In genomic region chr7:158140538-158141220, GRCh38 we compare ENCODE assay signal across 19 cellular contexts.
DNase-seq lines count a peak whose midpoint lies in the region; ATAC-seq, FAIRE-seq and TF ChIP-seq lines count a peak whose summit lies in the region.
"Had no signal": no experiment of that assay in that cellular context is flagged by ENCODE, and none has a peak within 500 bp of the region (broad histone marks: within the 10 kb centered on the region; RNA-seq: fewer than 3 reads in every experiment).

No MANE protein-coding gene starts in this region.

- no peak overlapping the region for H2BK120ac ChIP-seq in neuronal stem cell (ENCODE audit: low read depth, low read length)

- peak overlapping the region; percentile 16 for H3K23ac ChIP-seq in neuronal stem cell (ENCODE audit: low read depth, low read length, poor library complexity)

- ATAC-seq in GM19351 (IDR thresholded peaks at IDR 0.05; ENCODE audit: unreplicated experiment) (no peak), HG03095 (IDR thresholded peaks at IDR 0.05; ENCODE audit: unreplicated experiment) (no peak)
- ATAC-seq: CD8-positive, alpha-beta T cell; GM12878 had no signal

- H3K9ac ChIP-seq in kidney (ENCODE audit: low read length in 2 of 2): no peak overlapping the region
- H3K9ac ChIP-seq in neuronal stem cell (ENCODE audit: low read depth, low read length, poor library complexity): no peak overlapping the region

- no peaks in the 10 kb centered on the region for H3K36me3 ChIP-seq in H7 (replicated peaks; ENCODE audit: control insufficient read depth, insufficient read depth, low read length)
- H3K36me3 ChIP-seq in kidney (ENCODE audit: control insufficient read depth in 1 of 2, insufficient read depth in 2 of 2, low read length in 2 of 2): no peaks in the 10 kb centered on the region
- no peaks in the 10 kb centered on the region for H3K36me3 ChIP-seq in neuronal stem cell (replicated peaks in 1 of 2; ENCODE audit: control insufficient read depth in 2 of 2, insufficient read depth in 2 of 2, low read length in 2 of 2)
- H3K36me3 ChIP-seq: HAP-1 had no signal

- no peak overlapping the region for H2AK5ac ChIP-seq in neuronal stem cell (ENCODE audit: low read depth, low read length)

- no peak overlapping the region for H2BK15ac ChIP-seq in neuronal stem cell (ENCODE audit: low read length)

- H4K8ac ChIP-seq in neuronal stem cell (ENCODE audit: low read depth, low read length): no peak overlapping the region

- H3K27me3 ChIP-seq in H7 (ENCODE audit: control insufficient read depth, insufficient read depth, low read length) (no peaks in the 10 kb centered on the region), neuronal stem cell (ENCODE audit: control insufficient read depth in 3 of 3, insufficient read depth in 3 of 3, low read depth in 1 of 3, low read length in 3 of 3) (peaks cover 0 to 1% (median 0%) of the 10 kb centered on the region in 3 experiments)

- H3K14ac ChIP-seq in neuronal stem cell (ENCODE audit: low read length): no peak overlapping the region

- intact Hi-C loops in kidney (cut with DNase I): no loop called here

- peak overlapping the region; percentile 38 for H3K18ac ChIP-seq in neuronal stem cell (ENCODE audit: low read length)

- H2BK12ac ChIP-seq in neuronal stem cell (ENCODE audit: low read length): no peak overlapping the region

- DNase-seq in H7: peak; percentile 44
- DNase-seq in kidney: peak; percentile 37
- DNase-seq in neuronal stem cell (ENCODE audit: low spot score): no peak
- no peak for DNase-seq in OCI-M1 (lab: John Stamatoyannopoulos, UW)
- no peak for DNase-seq in DMS53 treated with DMSO at 0.1 percent for 48 hours (lab: John Stamatoyannopoulos, UW; ENCODE audit: unreplicated experiment)
- DNase-seq: ACHN; Calu3; CD8-positive, alpha-beta T cell; DND-41; EL; IMR-90 had no signal

- FAIRE-seq in kidney (lab: Jason Lieb, UNC): no peak
- FAIRE-seq: A204.1, GM12878, H1, HTR-8/SVneo, K562 had no signal

- H3K27ac ChIP-seq in kidney (ENCODE audit: low read depth in 2 of 2, low read length in 2 of 2): no peak overlapping the region
- no peak overlapping the region for H3K27ac ChIP-seq in neuronal stem cell (replicated peaks; ENCODE audit: low read length)

- peak overlapping the region; percentile 24 for H2BK5ac ChIP-seq in neuronal stem cell (ENCODE audit: low read length)

- no CpG with 5 or more reads among the region's 31 CpGs for WGBS in neuronal stem cell (ENCODE audit: extremely low coverage in 2 of 2, insufficient read length in 2 of 2, insufficient replicate concordance in 1 of 2), 2 donors

- H3K4me3 ChIP-seq in H7 (ENCODE audit: insufficient read depth, low read depth, low read length) (no peak overlapping the region), kidney (ENCODE audit: low read length in 2 of 2) (no peak overlapping the region), neuronal stem cell (ENCODE audit: low read length in 2 of 2) (peak overlapping the region in 1 of 2 donors; percentile 8)
- H3K4me3 ChIP-seq: GM12878, HAP-1, K562 had no signal

- H3K4me2 ChIP-seq in neuronal stem cell (ENCODE audit: insufficient read depth, low read length, poor library complexity, severe bottlenecking): no peak overlapping the region

- H3K9me3 ChIP-seq in kidney (ENCODE audit: control insufficient read depth in 1 of 2, low read length in 2 of 2): no peaks in the 10 kb centered on the region
- peaks cover 0 to 19% of the 10 kb centered on the region in 2 donors for H3K9me3 ChIP-seq in neuronal stem cell (replicated peaks in 1 of 2; ENCODE audit: control insufficient read depth in 2 of 2, insufficient read depth in 1 of 2, low read depth in 1 of 2, low read length in 2 of 2)
- H3K9me3 ChIP-seq: HAP-1 had no signal

- no peaks in the 10 kb centered on the region for H3K79me1 ChIP-seq in neuronal stem cell (ENCODE audit: low read depth, low read length)

- H3K4me1 ChIP-seq in kidney (ENCODE audit: control insufficient read depth in 1 of 2, insufficient read depth in 1 of 2, low read depth in 1 of 2, low read length in 2 of 2): no peaks in the 10 kb centered on the region
- peaks cover 0 to 1% of the 10 kb centered on the region in 2 donors for H3K4me1 ChIP-seq in neuronal stem cell (ENCODE audit: control insufficient read depth in 2 of 2, insufficient read depth in 1 of 2, low read depth in 1 of 2, low read length in 2 of 2)
- H3K4me1 ChIP-seq: HAP-1 had no signal

- no peak for TF ChIP-seq CTCF in kidney (IDR thresholded peaks at IDR 0.05; ENCODE audit: borderline replicate concordance, extremely low read depth, insufficient read depth)

- H2AFZ ChIP-seq in neuronal stem cell (ENCODE audit: low read length): no peak overlapping the region

- no peak overlapping the region for H3K4ac ChIP-seq in neuronal stem cell (ENCODE audit: low read length)

- H4K91ac ChIP-seq in neuronal stem cell (ENCODE audit: low read depth, low read length, poor library complexity): no peak overlapping the region

Comparison
In these comparisons a context has a peak if more than half of its experiments do, and no peak if none do; other contexts are left out.
1. DNase-seq: peak in H7 (single experiment) and kidney (single experiment); none in neuronal stem cell (single experiment), OCI-M1 (single experiment) and DMS53 treated with DMSO at 0.1 percent for 48 hours (single experiment).